Comparison of ENCODE assay signal across 20 cellular contexts in genomic region chr20:35503281-35503680, GRCh38. TPM values are rescaled to one million over a fixed set of nuclear protein-coding genes. Genes with fewer than 3 reads are reported as not detected.
"Had no signal": no experiment of that assay in that cellular context is flagged by ENCODE, and none has a peak within 500 bp of the region (broad histone marks: within the 10 kb centered on the region; RNA-seq: fewer than 3 reads in every experiment).

No MANE protein-coding gene starts in this region.

- H3K9me3 Mint-ChIP-seq: activated B cell treated with CpG ODN at 0.5 μM for 24 hours, neural progenitor cell had no signal

- ATAC-seq: foreskin keratinocyte, pancreas had no signal

- H3K4me3 Mint-ChIP-seq: neural progenitor cell had no signal

- H3K4me1 Mint-ChIP-seq: neural progenitor cell had no signal

- H3K27ac Mint-ChIP-seq: neural progenitor cell had no signal

- H3K27me3 Mint-ChIP-seq: activated B cell treated with CpG ODN at 0.5 μM for 24 hours had no signal

- H3K9me3 ChIP-seq: pancreas, stomach, thoracic aorta had no signal

- DNase-seq: activated CD4-positive, alpha-beta T cell treated with anti-CD3 and anti-CD28 coated beads for 48 hours; activated naive CD4-positive, alpha-beta T cell treated with Interleukin-2 at 50 U/mL for 16 hours; amniotic stem cell; central memory CD4-positive, alpha-beta T cell; cortex of kidney; effector CD8-positive, alpha-beta T cell; foreskin keratinocyte; glutamatergic neuron; kidney glomerular epithelial cell; left ventricle myocardium superior; mesendoderm; pancreas; stomach had no signal

RNA-seq across cellular contexts. Expression of gene C20orf173, which starts 26.2 kb away (rescaled TPM):
- total RNA-seq: activated B cell treated with CpG ODN at 0.5 μM for 24 hours; activated CD8-positive, alpha-beta memory T cell treated with anti-CD3 and anti-CD28 coated beads for 36 hours; foreskin keratinocyte; left ventricle myocardium superior; pancreas; sciatic nerve; stomach; T-helper 1 cell treated with Interleukin-12 subunit alpha and Interleukin-12 subunit beta and Interleukin-4 antibody, amounts not matched to agents 30 ng/mL and 1 ng/mL, for 36 hours; thoracic aorta; urinary bladder had no signal
